In genomic region chr1:113918243-113918642, GRCh38 we compare ENCODE assay signal across 1 cellular context.
TF ChIP-seq lines count a peak whose summit lies in the region.

No MANE protein-coding gene starts in this region.

TF ChIP-seq in K562, 482 proteins besides CTCF, POLR2A, EP300 and RAD21 (continues in another document):
- no peak for TF ChIP-seq ZBTB9 (CRISPR knock-in tag; IDR thresholded peaks at IDR 0.05)
- peak in 1 of 2 experiments; percentile 29; a peak in 1 of 4 replicates for TF ChIP-seq HDAC1 (IDR thresholded peaks at IDR 0.05)
- TF ChIP-seq NEUROD1 (IDR thresholded peaks at IDR 0.05; ENCODE audit: borderline replicate concordance, low read depth, low read length, partially characterized antibody): no peak
- TF ChIP-seq ZBTB11 (CRISPR knock-in tag; IDR thresholded peaks at IDR 0.05): peak in 1 of 3 experiments; percentile 0; a peak in 1 of 6 replicates
- 0 out of 2 replicates have a peak, but pooled peaks have one; percentile 33 for TF ChIP-seq NBN (IDR thresholded peaks at IDR 0.05; ENCODE audit: low read depth)
- TF ChIP-seq TCF3 (CRISPR knock-in tag; IDR thresholded peaks at IDR 0.05): peak; percentile 43; the same call in 1 of the 2 replicates
- TF ChIP-seq JUND (IDR thresholded peaks at IDR 0.05; ENCODE audit: borderline replicate concordance, low read depth, low read length): 0 out of 2 replicates have a peak, but pooled peaks have one; percentile 32
- TF ChIP-seq JUND (tag; IDR thresholded peaks at IDR 0.05; ENCODE audit: borderline replicate concordance, low read depth, low read length): no peak
- TF ChIP-seq CREB1 (IDR thresholded peaks at IDR 0.05): 0 out of 2 replicates have a peak, but pooled peaks have one; percentile 49
- TF ChIP-seq CREB1 (CRISPR knock-in tag; IDR thresholded peaks at IDR 0.05): no peak
- no peak for TF ChIP-seq BCLAF1 (IDR thresholded peaks at IDR 0.05; ENCODE audit: borderline replicate concordance in 1 of 2, control insufficient read depth in 1 of 2, low read depth in 2 of 2, low read length in 1 of 2)
- no peak for TF ChIP-seq EGR1 (conservative IDR thresholded peaks at IDR 0.05)
- TF ChIP-seq CBFA2T3 (IDR thresholded peaks at IDR 0.05): peak; percentile 59
- TF ChIP-seq ZBTB2 (IDR thresholded peaks at IDR 0.05): no peak
- TF ChIP-seq MEIS2 (IDR thresholded peaks at IDR 0.05; ENCODE audit: partially characterized antibody): peak; percentile 18
- TF ChIP-seq ARNT (IDR thresholded peaks at IDR 0.05): no peak
- TF ChIP-seq ZNF146 (CRISPR knock-in tag; IDR thresholded peaks at IDR 0.05; ENCODE audit: unreplicated experiment): no peak
- peak; percentile 67; the same call in 1 of the 2 replicates for TF ChIP-seq FOSL1 (tag; conservative IDR thresholded peaks at IDR 0.05)
- no peak for TF ChIP-seq CTCFL (IDR thresholded peaks at IDR 0.05; ENCODE audit: borderline replicate concordance, insufficient read depth, low read depth, low read length, poor library complexity, severe bottlenecking)
- 0 out of 2 replicates have a peak, but pooled peaks have one; percentile 22 for TF ChIP-seq CBFA2T2 (conservative IDR thresholded peaks at IDR 0.05)
- TF ChIP-seq PRDM10 (IDR thresholded peaks at IDR 0.05; ENCODE audit: partially characterized antibody): no peak
- TF ChIP-seq SMARCE1 (IDR thresholded peaks at IDR 0.05): 0 out of 2 replicates have a peak, but pooled peaks have one; percentile 40
- TF ChIP-seq EHMT2 (IDR thresholded peaks at IDR 0.05): peak; percentile 80
- peak; percentile 52 for TF ChIP-seq DPF2 (IDR thresholded peaks at IDR 0.05)
- TF ChIP-seq ZNF764 (CRISPR knock-in tag; IDR thresholded peaks at IDR 0.05; ENCODE audit: low read depth): no peak
- TF ChIP-seq PKNOX1 (IDR thresholded peaks at IDR 0.05): peak; percentile 32
- TF ChIP-seq RERE (CRISPR knock-in tag; IDR thresholded peaks at IDR 0.05; ENCODE audit: borderline replicate concordance): no peak
- TF ChIP-seq RBM22 (IDR thresholded peaks at IDR 0.05; ENCODE audit: low read depth, low read length, poor library complexity, severe bottlenecking): no peak
- TF ChIP-seq NR1H2 (CRISPR knock-in tag; IDR thresholded peaks at IDR 0.05): no peak
- TF ChIP-seq ARID1B (IDR thresholded peaks at IDR 0.05): peak; percentile 62
- peak; percentile 34; the same call in 1 of the 2 replicates for TF ChIP-seq ATF3 (IDR thresholded peaks at IDR 0.05)
- no peak for TF ChIP-seq ATF3 (CRISPR knock-in tag; conservative IDR thresholded peaks at IDR 0.05)
- TF ChIP-seq MCM7 (IDR thresholded peaks at IDR 0.05): no peak
- TF ChIP-seq ZNF197 (CRISPR knock-in tag; IDR thresholded peaks at IDR 0.05; ENCODE audit: low read depth): no peak
- TF ChIP-seq SMARCA4 (IDR thresholded peaks at IDR 0.05): peak; percentile 55
- TF ChIP-seq TAL1 (IDR thresholded peaks at IDR 0.05): peak; percentile 17; the same call in 1 of the 2 replicates
